Comparison of ENCODE assay signal across 18 cellular contexts in the genomic region with DNA sequence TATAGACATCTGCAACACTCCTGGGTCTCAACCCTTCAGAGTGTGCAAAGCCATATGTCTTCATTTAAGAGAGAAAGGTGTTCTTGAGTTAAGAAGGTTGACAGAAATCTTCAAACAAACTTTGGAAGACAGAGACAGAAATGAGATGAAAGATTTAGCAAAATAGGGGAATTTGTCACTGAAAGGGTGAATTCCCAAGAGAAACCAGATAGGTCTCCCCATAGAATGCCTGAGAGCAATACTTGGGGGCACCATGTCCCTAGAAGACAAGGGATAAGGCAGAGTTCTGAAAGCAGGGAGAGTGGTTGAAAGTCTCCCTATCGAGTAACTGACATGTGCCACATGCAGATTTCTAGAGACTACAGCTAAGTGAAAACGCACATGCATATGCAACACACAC. TPM values are rescaled to one million over a fixed set of nuclear protein-coding genes. Genes with fewer than 3 reads are reported as not detected.
DNase-seq lines count a peak whose midpoint lies in the region; ATAC-seq, FAIRE-seq and TF ChIP-seq lines count a peak whose summit lies in the region.
"Had no signal": no experiment of that assay in that cellular context is flagged by ENCODE, and none has a peak within 500 bp of the region (broad histone marks: within the 10 kb centered on the region; RNA-seq: fewer than 3 reads in every experiment).

No MANE protein-coding gene starts in this region.

- H3K27me3 ChIP-seq in keratinocyte (ENCODE audit: control insufficient read depth, extremely low read depth, insufficient read depth, low read length), result no peaks in the 10 kb centered on the region
- no peaks in the 10 kb centered on the region for H3K27me3 ChIP-seq in esophagus muscularis mucosa
- no peaks in the 10 kb centered on the region for H3K27me3 ChIP-seq in H9 (ENCODE audit: insufficient read depth, low read length)
- H3K27me3 ChIP-seq: ascending aorta, BE2C, Peyer's patch had no signal

- no peak for TF ChIP-seq EP300 in esophagus muscularis mucosa (IDR thresholded peaks at IDR 0.05)

- dilution Hi-C loops in keratinocyte (cut with MboI; ENCODE audit: extremely low pct_ligation_motif_present, low sequenced_read_pairs), result no loop called here

- no peak overlapping the region for H3K56ac ChIP-seq in H9 (ENCODE audit: insufficient read length, low read depth, low read length)

- no peak overlapping the region for H4K5ac ChIP-seq in H9 (ENCODE audit: insufficient read length, low read depth, low read length)

- H3K36me3 Mint-ChIP-seq in H9 (ENCODE audit: insufficient read depth in 1 of 3, low read depth in 3 of 3), result no peaks in the 10 kb centered on the region

- WGBS in esophagus muscularis mucosa, result 88% methylated on average over 2 of the region's 2 CpGs
- WGBS in H9 (ENCODE audit: extremely low coverage, insufficient read length, low lambda C conversion rate), result no CpG with 5 or more reads among the region's 2 CpGs

- intact Hi-C loops in esophagus muscularis mucosa (cut with DNase I), result no loop called here

- no peak overlapping the region for H3K4me3 Mint-ChIP-seq in H9

- H4K91ac ChIP-seq in H9 (ENCODE audit: insufficient read length, low read depth, low read length), result no peak overlapping the region

- H3K79me2 ChIP-seq in keratinocyte (ENCODE audit: control insufficient read depth, insufficient read depth, low read length) (peaks cover 18% of the 10 kb centered on the region), H9 (ENCODE audit: insufficient read depth, low read length) (no peaks in the 10 kb centered on the region)

- H2AK5ac ChIP-seq in H9 (ENCODE audit: insufficient read length, low read length), result no peak overlapping the region

- no peak overlapping the region for H2BK5ac ChIP-seq in H9 (ENCODE audit: insufficient read length, low read length)

- no peaks in the 10 kb centered on the region for H3K36me3 ChIP-seq in keratinocyte (ENCODE audit: control insufficient read depth in 2 of 2, extremely low read depth in 1 of 2, insufficient read depth in 2 of 2, low read length in 2 of 2)
- no peaks in the 10 kb centered on the region for H3K36me3 ChIP-seq in esophagus muscularis mucosa
- H3K36me3 ChIP-seq: ascending aorta, BE2C, lower lobe of right lung, Peyer's patch had no signal

- H2BK20ac ChIP-seq in H9 (ENCODE audit: low read depth, low read length, poor library complexity, severe bottlenecking), result no peak overlapping the region

- FAIRE-seq in keratinocyte (lab: Jason Lieb, UNC), result peak; percentile 17

- H3K14ac ChIP-seq in H9 (ENCODE audit: insufficient read depth, low read length), result no peak overlapping the region

- H2BK120ac ChIP-seq in H9 (ENCODE audit: low read depth, low read length, poor library complexity, severe bottlenecking), result no peak overlapping the region

- H2BK15ac ChIP-seq in H9 (ENCODE audit: low read depth, low read length), result no peak overlapping the region

- no peaks in the 10 kb centered on the region for H3K9me1 ChIP-seq in keratinocyte (ENCODE audit: control insufficient read depth, extremely low read depth, insufficient read depth, low read length)

- no peak overlapping the region for H3K27ac Mint-ChIP-seq in H9

- no peak overlapping the region for H3K4me3 ChIP-seq in keratinocyte (ENCODE audit: control insufficient read depth in 2 of 3, extremely low read depth in 1 of 3, insufficient read depth in 2 of 3, low read depth in 1 of 3, low read length in 3 of 3)
- H3K4me3 ChIP-seq in esophagus muscularis mucosa, result no peak overlapping the region
- H3K4me3 ChIP-seq: ascending aorta, lower lobe of right lung, Peyer's patch, skin epidermis had no signal

- no peak for TF ChIP-seq POLR2A in esophagus muscularis mucosa (IDR thresholded peaks at IDR 0.05; ENCODE audit: low read depth)

- H2BK12ac ChIP-seq in H9 (ENCODE audit: insufficient read length, low read depth, low read length), result no peak overlapping the region

- H3K23me2 ChIP-seq in H9 (ENCODE audit: insufficient read length, low read depth, low read length, poor library complexity, severe bottlenecking), result no peaks in the 10 kb centered on the region

- H4K20me1 ChIP-seq in keratinocyte (ENCODE audit: control insufficient read depth, extremely low read depth, insufficient read depth, low read length), result no peaks in the 10 kb centered on the region
- H4K20me1 ChIP-seq in H9 (ENCODE audit: control insufficient read depth, insufficient read depth, insufficient read length), result no peaks in the 10 kb centered on the region

- TF ChIP-seq CTCF in keratinocyte (optimal IDR thresholded peaks at IDR 0.05 in 1 of 3, IDR thresholded peaks at IDR 0.05 in 1 of 3, conservative IDR thresholded peaks at IDR 0.05 in 1 of 3; ENCODE audit: extremely low read depth in 1 of 3, insufficient read depth in 2 of 3, low read length in 3 of 3) (no peak), esophagus muscularis mucosa (IDR thresholded peaks at IDR 0.05) (no peak), H9 (conservative IDR thresholded peaks at IDR 0.05) (no peak)

- no peak overlapping the region for H4K8ac ChIP-seq in H9 (replicated peaks; ENCODE audit: insufficient read length, low read depth, low read length)

- no peak overlapping the region for H3K4me2 ChIP-seq in keratinocyte (ENCODE audit: control insufficient read depth, extremely low read depth, insufficient read depth, low read depth, low read length)
- no peak overlapping the region for H3K4me2 ChIP-seq in H9 (ENCODE audit: insufficient read depth, insufficient read length, low read length)

- H2AFZ ChIP-seq in keratinocyte (ENCODE audit: control insufficient read depth, low read length) (no peak overlapping the region), H9 (ENCODE audit: low read length) (no peak overlapping the region)

- H3K18ac ChIP-seq in H9 (ENCODE audit: insufficient read length, low read depth, low read length), result no peak overlapping the region

- H3K23ac ChIP-seq in H9 (ENCODE audit: insufficient read length, low read depth, low read length), result no peak overlapping the region

- no peak overlapping the region for H3K4ac ChIP-seq in H9 (ENCODE audit: low read depth, low read length)

- no peaks in the 10 kb centered on the region; a peak in 2 of 5 replicates for H3K9me3 Mint-ChIP-seq in H9

- H3K4me1 Mint-ChIP-seq in H9, result peaks cover 9 to 12% of the 10 kb centered on the region in 2 experiments

- H3T11ph ChIP-seq in H9 (ENCODE audit: low read length), result no peak overlapping the region

- ATAC-seq in GM18868 (IDR thresholded peaks at IDR 0.05; ENCODE audit: unreplicated experiment) (peak; percentile 66), GM21717 (IDR thresholded peaks at IDR 0.05; ENCODE audit: unreplicated experiment) (peak; percentile 45), HG03432 (IDR thresholded peaks at IDR 0.05; ENCODE audit: unreplicated experiment) (peak; percentile 53)
- ATAC-seq: lower lobe of right lung had no signal

- H3K9ac ChIP-seq in keratinocyte (ENCODE audit: control insufficient read depth, extremely low read depth, insufficient read depth, low read length), result no peak overlapping the region
- no peak overlapping the region for H3K9ac ChIP-seq in H9 (ENCODE audit: extremely low read depth, insufficient read length, low read length)

- H3K27ac ChIP-seq in keratinocyte (ENCODE audit: control insufficient read depth, insufficient read depth, low read length), result no peak overlapping the region
- no peak overlapping the region for H3K27ac ChIP-seq in esophagus muscularis mucosa (replicated peaks in 1 of 4)
- no peak overlapping the region for H3K27ac ChIP-seq in H9 (ENCODE audit: insufficient read length, low read depth, low read length)
- H3K27ac ChIP-seq: ascending aorta, lower lobe of right lung, skin epidermis had no signal

- H3K4me1 ChIP-seq in keratinocyte (ENCODE audit: control insufficient read depth, extremely low read depth, insufficient read depth, low read length), result peaks cover 10% of the 10 kb centered on the region
- H3K4me1 ChIP-seq in esophagus muscularis mucosa, result no peaks in the 10 kb centered on the region
- 0 out of 2 replicates have a peak, but pooled peaks cover 3% of the 10 kb centered on the region for H3K4me1 ChIP-seq in H9 (ENCODE audit: insufficient read depth, low read length)
- H3K4me1 ChIP-seq: ascending aorta, BE2C, lower lobe of right lung had no signal

- H3K79me1 ChIP-seq in H9 (ENCODE audit: insufficient read depth, low read depth, low read length, poor library complexity, severe bottlenecking), result no peaks in the 10 kb centered on the region

- H3K27me3 Mint-ChIP-seq in H9 (ENCODE audit: low read depth), result no peaks in the 10 kb centered on the region

- H3K9me3 ChIP-seq in keratinocyte (ENCODE audit: control insufficient read depth, low read depth, low read length), result no peaks in the 10 kb centered on the region
- H3K9me3 ChIP-seq in esophagus muscularis mucosa, result no peaks in the 10 kb centered on the region
- H3K9me3 ChIP-seq in H9 (ENCODE audit: control insufficient read depth, low read depth, low read length), result no peaks in the 10 kb centered on the region
- H3K9me3 ChIP-seq: ascending aorta, BE2C, Peyer's patch had no signal

- no peak for DNase-seq in keratinocyte (ENCODE audit: low read depth, low spot score)
- DNase-seq in dedifferentiated amniotic fluid mesenchymal stem cell (ENCODE audit: extremely low spot score), result no peak
- DNase-seq in esophagus muscularis mucosa (ENCODE audit: extremely low spot score), result no peak
- DNase-seq in NCI-H2029 treated with DMSO at 0.1 percent for 48 hours (lab: John Stamatoyannopoulos, UW), result no peak
- DNase-seq in H9, result no peak
- DNase-seq: BE2C, dermis blood vessel endothelial cell, lower lobe of right lung, MM.1S, NCI-H345, substantia nigra, T-helper 2 cell had no signal

RNA-seq across cellular contexts. Expression of a gene that starts 50.0 kb away (rescaled TPM):
- 18.0 to 33.7 TPM (median 24.0 TPM) in 3 replicates for polyA plus RNA-seq in keratinocyte
- polyA plus RNA-seq in keratinocyte (2011; ENCODE audit: low read depth), result 28.2 TPM
- polyA plus RNA-seq in keratinocyte (2011; cell fraction: cytosol; rRNA removed), result 21.2 and 31.8 TPM in 2 replicates
- 16.8 and 22.6 TPM in 2 replicates for polyA plus RNA-seq in keratinocyte (2011; cell fraction: nucleus; rRNA removed)
- 24.6 and 26.0 TPM in 2 replicates for polyA plus RNA-seq in keratinocyte (2012; ENCODE audit: low replicate concordance)
- 4.5 to 18.2 TPM (median 9.9 TPM) in 3 replicates for polyA minus RNA-seq in keratinocyte
- 44.1 TPM for polyA minus RNA-seq in keratinocyte (2011; cell fraction: cytosol; rRNA and poly(A)+ RNA removed)
- 34.5 and 40.1 TPM in 2 replicates for polyA minus RNA-seq in keratinocyte (2011; cell fraction: nucleus; rRNA and poly(A)+ RNA removed)
- total RNA-seq in esophagus muscularis mucosa (1 to 10 TPM in 2 of 4 donors, under 1 TPM in 2; 0.40 to 2.7 (median 0.85) TPM), H9 (2021) (8.7 and 11.0 TPM in 2 replicates)
- total RNA-seq: ascending aorta had no signal
